ENCODE assay signal across 1 cellular context in genomic region chr11:119087747-119088241, GRCh38.
TF ChIP-seq lines count a peak whose summit lies in the region.

No MANE protein-coding gene starts in this region.

TF ChIP-seq in WTC11, 78 proteins besides CTCF, POLR2A, EP300 and RAD21 (continued from another document):
- TF ChIP-seq E2F4 (CRISPR knock-in tag; IDR thresholded peaks at IDR 0.05; ENCODE audit: borderline replicate concordance, low read depth) (no peak), NFYB (CRISPR knock-in tag; conservative IDR thresholded peaks at IDR 0.05; ENCODE audit: low read depth) (no peak), SOX15 (CRISPR knock-in tag; IDR thresholded peaks at IDR 0.05) (no peak), FOXJ3 (CRISPR knock-in tag; IDR thresholded peaks at IDR 0.05; ENCODE audit: borderline replicate concordance) (no peak), CREM (CRISPR knock-in tag; IDR thresholded peaks at IDR 0.05) (no peak), MYBL2 (CRISPR knock-in tag; IDR thresholded peaks at IDR 0.05) (no peak)
- TF ChIP-seq, protein P1, sequence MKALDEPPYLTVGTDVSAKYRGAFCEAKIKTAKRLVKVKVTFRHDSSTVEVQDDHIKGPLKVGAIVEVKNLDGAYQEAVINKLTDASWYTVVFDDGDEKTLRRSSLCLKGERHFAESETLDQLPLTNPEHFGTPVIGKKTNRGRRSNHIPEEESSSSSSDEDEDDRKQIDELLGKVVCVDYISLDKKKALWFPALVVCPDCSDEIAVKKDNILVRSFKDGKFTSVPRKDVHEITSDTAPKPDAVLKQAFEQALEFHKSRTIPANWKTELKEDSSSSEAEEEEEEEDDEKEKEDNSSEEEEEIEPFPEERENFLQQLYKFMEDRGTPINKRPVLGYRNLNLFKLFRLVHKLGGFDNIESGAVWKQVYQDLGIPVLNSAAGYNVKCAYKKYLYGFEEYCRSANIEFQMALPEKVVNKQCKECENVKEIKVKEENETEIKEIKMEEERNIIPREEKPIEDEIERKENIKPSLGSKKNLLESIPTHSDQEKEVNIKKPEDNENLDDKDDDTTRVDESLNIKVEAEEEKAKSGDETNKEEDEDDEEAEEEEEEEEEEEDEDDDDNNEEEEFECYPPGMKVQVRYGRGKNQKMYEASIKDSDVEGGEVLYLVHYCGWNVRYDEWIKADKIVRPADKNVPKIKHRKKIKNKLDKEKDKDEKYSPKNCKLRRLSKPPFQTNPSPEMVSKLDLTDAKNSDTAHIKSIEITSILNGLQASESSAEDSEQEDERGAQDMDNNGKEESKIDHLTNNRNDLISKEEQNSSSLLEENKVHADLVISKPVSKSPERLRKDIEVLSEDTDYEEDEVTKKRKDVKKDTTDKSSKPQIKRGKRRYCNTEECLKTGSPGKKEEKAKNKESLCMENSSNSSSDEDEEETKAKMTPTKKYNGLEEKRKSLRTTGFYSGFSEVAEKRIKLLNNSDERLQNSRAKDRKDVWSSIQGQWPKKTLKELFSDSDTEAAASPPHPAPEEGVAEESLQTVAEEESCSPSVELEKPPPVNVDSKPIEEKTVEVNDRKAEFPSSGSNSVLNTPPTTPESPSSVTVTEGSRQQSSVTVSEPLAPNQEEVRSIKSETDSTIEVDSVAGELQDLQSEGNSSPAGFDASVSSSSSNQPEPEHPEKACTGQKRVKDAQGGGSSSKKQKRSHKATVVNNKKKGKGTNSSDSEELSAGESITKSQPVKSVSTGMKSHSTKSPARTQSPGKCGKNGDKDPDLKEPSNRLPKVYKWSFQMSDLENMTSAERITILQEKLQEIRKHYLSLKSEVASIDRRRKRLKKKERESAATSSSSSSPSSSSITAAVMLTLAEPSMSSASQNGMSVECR (CRISPR knock-in tag; IDR thresholded peaks at IDR 0.05; ENCODE audit: borderline replicate concordance), result no peak
- TF ChIP-seq, protein P2, sequence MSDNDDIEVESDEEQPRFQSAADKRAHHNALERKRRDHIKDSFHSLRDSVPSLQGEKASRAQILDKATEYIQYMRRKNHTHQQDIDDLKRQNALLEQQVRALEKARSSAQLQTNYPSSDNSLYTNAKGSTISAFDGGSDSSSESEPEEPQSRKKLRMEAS (CRISPR knock-in tag; IDR thresholded peaks at IDR 0.05), result no peak
